Comparison of ENCODE assay signal across 15 cellular contexts in genomic region chr3:142065932-142066331, GRCh38.
DNase-seq lines count a peak whose midpoint lies in the region; ATAC-seq and TF ChIP-seq lines count a peak whose summit lies in the region.
"Had no signal": no experiment of that assay in that cellular context is flagged by ENCODE, and none has a peak within 500 bp of the region (broad histone marks: within the 10 kb centered on the region; RNA-seq: fewer than 3 reads in every experiment).

No MANE protein-coding gene starts in this region.

- no peak overlapping the region for H3K4me3 Mint-ChIP-seq in activated naive CD4-positive, alpha-beta T cell treated with anti-CD3 and anti-CD28 coated beads, Interleukin-2, amount 10 ng/mL, durations not matched to agents 7 days and 5 days
- H3K4me3 Mint-ChIP-seq in WTC11 = peak overlapping the region; percentile 34
- H3K4me3 Mint-ChIP-seq: CD14-positive monocyte; CD8-positive, alpha-beta T cell had no signal

- H3K27ac Mint-ChIP-seq in activated naive CD4-positive, alpha-beta T cell treated with anti-CD3 and anti-CD28 coated beads, Interleukin-2, amount 10 ng/mL, durations not matched to agents 7 days and 5 days = peak overlapping the region; percentile 24
- peak overlapping the region; percentile 91 for H3K27ac Mint-ChIP-seq in WTC11
- H3K27ac Mint-ChIP-seq: CD14-positive monocyte; CD8-positive, alpha-beta T cell had no signal

- H3K4me3 ChIP-seq in iPS-20b (ENCODE audit: low read length) = peak overlapping the region; percentile 31
- H3K4me3 ChIP-seq in aorta (ENCODE audit: low read length in 2 of 2) = no peak overlapping the region
- H3K4me3 ChIP-seq in ascending aorta = no peak overlapping the region

- H3K4me1 Mint-ChIP-seq in activated naive CD4-positive, alpha-beta T cell treated with anti-CD3 and anti-CD28 coated beads, Interleukin-2, amount 10 ng/mL, durations not matched to agents 7 days and 5 days = no peaks in the 10 kb centered on the region
- H3K4me1 Mint-ChIP-seq in WTC11 = peaks cover 51% of the 10 kb centered on the region
- H3K4me1 Mint-ChIP-seq: CD14-positive monocyte had no signal

- H3K36me3 Mint-ChIP-seq in activated naive CD4-positive, alpha-beta T cell treated with anti-CD3 and anti-CD28 coated beads, Interleukin-2, amount 10 ng/mL, durations not matched to agents 7 days and 5 days = no peaks in the 10 kb centered on the region
- H3K36me3 Mint-ChIP-seq in WTC11 = peaks cover 5% of the 10 kb centered on the region
- H3K36me3 Mint-ChIP-seq: CD14-positive monocyte had no signal

- intact Hi-C loops in aorta (cut with DNase I) (no loop called here), ascending aorta (cut with DNase I) (no loop called here)

- H3K27me3 ChIP-seq in iPS-20b (ENCODE audit: insufficient read depth, low read length) (no peaks in the 10 kb centered on the region), aorta (ENCODE audit: control insufficient read depth in 1 of 2, insufficient read depth in 2 of 2, low read length in 1 of 2) (no peaks in the 10 kb centered on the region), ascending aorta (no peaks in the 10 kb centered on the region)

- H3K9ac ChIP-seq in iPS-20b (ENCODE audit: low read depth, low read length) = peak overlapping the region; percentile 1; the same call in 1 of the 2 replicates

- CTCF ChIA-PET in activated naive CD4-positive, alpha-beta T cell treated with anti-CD3 and anti-CD28 coated beads, Interleukin-2, amount 10 ng/mL, durations not matched to agents 7 days and 5 days (lab: Charles Lee) = no interaction called here
- CTCF ChIA-PET in WTC11 (lab: Charles Lee) = no interaction called here

- TF ChIP-seq CTCF in WTC11 (IDR thresholded peaks at IDR 0.05) (no peak), GM20000 (IDR thresholded peaks at IDR 0.05; ENCODE audit: extremely low read depth, missing control alignments) (no peak), ascending aorta (IDR thresholded peaks at IDR 0.05) (no peak)

- no peaks in the 10 kb centered on the region for H3K9me3 Mint-ChIP-seq in activated naive CD4-positive, alpha-beta T cell treated with anti-CD3 and anti-CD28 coated beads, Interleukin-2, amount 10 ng/mL, durations not matched to agents 7 days and 5 days
- H3K9me3 Mint-ChIP-seq in WTC11 = peaks cover 5% of the 10 kb centered on the region
- H3K9me3 Mint-ChIP-seq: CD14-positive monocyte; CD8-positive, alpha-beta T cell had no signal

- no peaks in the 10 kb centered on the region for H3K36me3 ChIP-seq in iPS-20b (ENCODE audit: insufficient read depth, low read depth, low read length)
- no peaks in the 10 kb centered on the region for H3K36me3 ChIP-seq in aorta (ENCODE audit: control insufficient read depth in 1 of 2, insufficient read depth in 2 of 2, low read length in 1 of 2)
- H3K36me3 ChIP-seq in ascending aorta = no peaks in the 10 kb centered on the region

- peak; percentile 71 for ATAC-seq in WTC11
- no peak for ATAC-seq in aorta (ENCODE audit: low FRiP score)
- ATAC-seq: CD8-positive, alpha-beta T cell had no signal

- H3K9me3 ChIP-seq in iPS-20b (ENCODE audit: insufficient read depth, low read depth, low read length) = no peaks in the 10 kb centered on the region
- H3K9me3 ChIP-seq in aorta (ENCODE audit: control insufficient read depth, low read length) = no peaks in the 10 kb centered on the region
- H3K9me3 ChIP-seq in ascending aorta = no peaks in the 10 kb centered on the region

- no peaks in the 10 kb centered on the region for H3K27me3 Mint-ChIP-seq in activated naive CD4-positive, alpha-beta T cell treated with anti-CD3 and anti-CD28 coated beads, Interleukin-2, amount 10 ng/mL, durations not matched to agents 7 days and 5 days
- no peaks in the 10 kb centered on the region for H3K27me3 Mint-ChIP-seq in WTC11 (ENCODE audit: low read depth)

- no peak for DNase-seq in activated naive CD4-positive, alpha-beta T cell treated with anti-CD3 and anti-CD28 coated beads, Interleukin-2, amount 10 ng/mL, durations not matched to agents 7 days and 5 days
- DNase-seq in activated naive CD4-positive, alpha-beta T cell treated with anti-CD3 and anti-CD28 coated beads, Interleukin-2, amount 50 U/mL, for 16 hours = no peak
- DNase-seq in WTC11 (ENCODE audit: low spot score) (no peak), aorta (no peak), GM20000 (ENCODE audit: low spot score) (no peak), ureter (ENCODE audit: low spot score) (no peak), ascending aorta (ENCODE audit: low spot score in 2 of 2) (no peak)
- DNase-seq: CD8-positive, alpha-beta T cell; COR-L47; DMS153; DMS79 treated with DMSO at 0.1 percent for 48 hours; EL had no signal

- H3K4me1 ChIP-seq in iPS-20b (ENCODE audit: insufficient read depth, low read length) (peaks cover 37% of the 10 kb centered on the region; the same call in 1 of the 2 replicates), aorta (ENCODE audit: control insufficient read depth in 1 of 2, insufficient read depth in 2 of 2, low read length in 2 of 2) (no peaks in the 10 kb centered on the region), ascending aorta (no peaks in the 10 kb centered on the region)

- POLR2A ChIA-PET in WTC11 (lab: Charles Lee) = no interaction called here

- H3K27ac ChIP-seq in iPS-20b (ENCODE audit: low read length) (peak overlapping the region; percentile 16), aorta (ENCODE audit: low read depth in 1 of 2, low read length in 2 of 2) (no peak overlapping the region), ascending aorta (no peak overlapping the region)
- H3K27ac ChIP-seq: 22Rv1 had no signal

- WGBS in aorta, 2 donors = 96 to 99% methylated on average over 1 of the region's 1 CpG

TF ChIP-seq in WTC11, 78 proteins besides CTCF, POLR2A, EP300 and RAD21 (continues in another document):
- TF ChIP-seq TEAD1 (CRISPR knock-in tag; IDR thresholded peaks at IDR 0.05) (no peak), USF2 (CRISPR knock-in tag; IDR thresholded peaks at IDR 0.05) (no peak), OVOL2 (CRISPR knock-in tag; IDR thresholded peaks at IDR 0.05; ENCODE audit: borderline replicate concordance) (no peak), EMX1 (CRISPR knock-in tag; IDR thresholded peaks at IDR 0.05) (no peak), ZMAT4 (CRISPR knock-in tag; IDR thresholded peaks at IDR 0.05) (no peak), ELF4 (CRISPR knock-in tag; IDR thresholded peaks at IDR 0.05; ENCODE audit: low read depth) (no peak), ZNF512 (CRISPR knock-in tag; IDR thresholded peaks at IDR 0.05; ENCODE audit: borderline replicate concordance) (no peak), CREM (CRISPR knock-in tag; IDR thresholded peaks at IDR 0.05) (no peak), ZNF121 (CRISPR knock-in tag; IDR thresholded peaks at IDR 0.05) (no peak), ZBTB43 (CRISPR knock-in tag; IDR thresholded peaks at IDR 0.05) (no peak), TCF7 (CRISPR knock-in tag; IDR thresholded peaks at IDR 0.05; ENCODE audit: low read depth) (no peak), ZNF396 (CRISPR knock-in tag; IDR thresholded peaks at IDR 0.05; ENCODE audit: borderline replicate concordance) (no peak), ATF1 (CRISPR knock-in tag; IDR thresholded peaks at IDR 0.05) (no peak)
